Comparison of ENCODE assay signal across 8 cellular contexts in the genomic region with DNA sequence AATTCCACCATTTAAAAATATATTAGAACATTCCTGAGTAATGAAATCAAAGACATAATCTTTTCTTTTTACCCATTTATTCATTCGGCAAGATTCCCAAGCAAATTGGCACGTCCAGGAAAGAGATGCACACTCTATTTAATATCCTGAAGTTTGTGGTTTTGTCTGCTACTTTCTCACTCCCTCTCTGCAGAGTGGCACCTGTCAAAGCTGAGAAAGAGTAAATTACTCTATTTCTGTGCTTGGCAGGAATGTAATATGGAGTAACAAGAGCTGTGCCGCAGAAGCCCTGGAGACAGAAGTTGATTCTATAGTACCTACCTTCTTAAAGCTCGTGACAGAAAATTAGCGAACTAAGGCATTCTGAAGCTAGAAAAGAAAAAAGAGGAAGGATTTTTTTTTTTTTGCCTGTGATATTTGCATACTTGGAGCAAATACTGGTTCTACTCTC. TPM values are rescaled to one million over a fixed set of nuclear protein-coding genes. Genes with fewer than 3 reads are reported as not detected.
DNase-seq lines count a peak whose midpoint lies in the region; ATAC-seq and TF ChIP-seq lines count a peak whose summit lies in the region.

No MANE protein-coding gene starts in this region.

- TF ChIP-seq CTCF in RWPE2 (IDR thresholded peaks at IDR 0.05; ENCODE audit: poor library complexity, severe bottlenecking) (no peak), uterus (IDR thresholded peaks at IDR 0.05) (no peak), endodermal cell (conservative IDR thresholded peaks at IDR 0.05) (no peak)

- H3K4me3 ChIP-seq in RWPE2 (ENCODE audit: severe bottlenecking) (no peak overlapping the region), uterus (no peak overlapping the region), endodermal cell (ENCODE audit: low read length) (no peak overlapping the region)

- H3K36me3 Mint-ChIP-seq in naive B cell (no peaks in the 10 kb centered on the region), endodermal cell (ENCODE audit: low read depth) (peaks cover 10% of the 10 kb centered on the region)
- H3K36me3 Mint-ChIP-seq in activated naive CD8-positive, alpha-beta T cell treated with anti-CD3 and anti-CD28 coated beads, Interleukin-2, amount 50 U/mL, for 24 hours (ENCODE audit: low read depth): no peaks in the 10 kb centered on the region

- H3K27ac Mint-ChIP-seq in naive B cell (peak overlapping the region; percentile 24 to 95 (median 87)), endodermal cell (no peak overlapping the region)
- no peak overlapping the region for H3K27ac Mint-ChIP-seq in activated naive CD8-positive, alpha-beta T cell treated with anti-CD3 and anti-CD28 coated beads, Interleukin-2, amount 50 U/mL, for 24 hours

- H3K27me3 ChIP-seq in RWPE2 (ENCODE audit: insufficient read depth, poor library complexity, severe bottlenecking) (no peaks in the 10 kb centered on the region), uterus (no peaks in the 10 kb centered on the region), endodermal cell (ENCODE audit: control insufficient read depth, insufficient read depth, low read length, poor library complexity, severe bottlenecking) (no peaks in the 10 kb centered on the region)

- no peak for DNase-seq in RWPE2 (ENCODE audit: low spot score)
- DNase-seq in naive B cell: peak; percentile 57
- no peak for DNase-seq in uterus
- no peak for DNase-seq in NCI-H1694 (lab: John Stamatoyannopoulos, UW)
- DNase-seq in endodermal cell: no peak
- DNase-seq in activated naive CD8-positive, alpha-beta T cell treated with anti-CD3 and anti-CD28 coated beads, Interleukin-2, amount 50 U/mL, for 24 hours: no peak

- intact Hi-C loops in uterus (cut with DNase I; ENCODE audit: low total_unique reads): no loop called here

- H3K36me3 ChIP-seq in RWPE2 (ENCODE audit: low read depth): peaks cover 15% of the 10 kb centered on the region
- H3K36me3 ChIP-seq in uterus: no peaks in the 10 kb centered on the region
- H3K36me3 ChIP-seq in endodermal cell (ENCODE audit: control insufficient read depth, insufficient read depth, low read length): peaks cover 10% of the 10 kb centered on the region

- H3K27ac ChIP-seq in RWPE2 (ENCODE audit: poor library complexity, severe bottlenecking): peak overlapping the region; percentile 46
- H3K27ac ChIP-seq in uterus: no peak overlapping the region
- H3K27ac ChIP-seq in endodermal cell (ENCODE audit: low read depth, low read length): no peak overlapping the region

- TF ChIP-seq POLR2A in uterus (IDR thresholded peaks at IDR 0.05): no peak

- H3K9me3 ChIP-seq in RWPE2 (ENCODE audit: severe bottlenecking) (no peaks in the 10 kb centered on the region), uterus (no peaks in the 10 kb centered on the region), endodermal cell (ENCODE audit: control insufficient read depth, low read length) (peaks cover 7% of the 10 kb centered on the region)

- no peak overlapping the region for H3K9ac ChIP-seq in endodermal cell (ENCODE audit: extremely low read depth, low read length, poor library complexity, severe bottlenecking)

- peaks cover 45% of the 10 kb centered on the region for H3K4me1 ChIP-seq in RWPE2 (ENCODE audit: insufficient read depth, poor library complexity, severe bottlenecking)
- H3K4me1 ChIP-seq in uterus: no peaks in the 10 kb centered on the region
- no peaks in the 10 kb centered on the region for H3K4me1 ChIP-seq in endodermal cell (ENCODE audit: control insufficient read depth, insufficient read depth, low read length)

- H3K4me3 Mint-ChIP-seq in naive B cell (peak overlapping the region; percentile 74 to 91 (median 88)), endodermal cell (no peak overlapping the region)
- H3K4me3 Mint-ChIP-seq in activated naive CD8-positive, alpha-beta T cell treated with anti-CD3 and anti-CD28 coated beads, Interleukin-2, amount 50 U/mL, for 24 hours: no peak overlapping the region

- 93 to 100% methylated on average over 3 to 5 of the region's 5 CpGs for WGBS in endodermal cell (ENCODE audit: insufficient coverage in 1 of 2, insufficient read length in 1 of 2), 2 experiments

- ATAC-seq in GM18870 (IDR thresholded peaks at IDR 0.05; ENCODE audit: unreplicated experiment): peak; percentile 42
- ATAC-seq in HG03039 (IDR thresholded peaks at IDR 0.05; ENCODE audit: unreplicated experiment): peak; percentile 39
- peak; percentile 52; the same call in 2 of the 3 replicates for ATAC-seq in RWPE2 (ENCODE audit: low read depth)
- ATAC-seq in naive B cell (ENCODE audit: low read depth in 2 of 2): peak; percentile 93 to 94
- no peak for ATAC-seq in activated naive CD8-positive, alpha-beta T cell treated with anti-CD3 and anti-CD28 coated beads, Interleukin-2, amount 50 U/mL, for 24 hours

- H3K4me1 Mint-ChIP-seq in naive B cell (peaks cover 5 to 19% (median 12%) of the 10 kb centered on the region in 3 donors), endodermal cell (peaks cover 3% of the 10 kb centered on the region)
- peaks cover 15% of the 10 kb centered on the region for H3K4me1 Mint-ChIP-seq in activated naive CD8-positive, alpha-beta T cell treated with anti-CD3 and anti-CD28 coated beads, Interleukin-2, amount 50 U/mL, for 24 hours

- H3K9me3 Mint-ChIP-seq in naive B cell (no peaks in the 10 kb centered on the region), endodermal cell (peaks cover 5% of the 10 kb centered on the region)
- H3K9me3 Mint-ChIP-seq in activated naive CD8-positive, alpha-beta T cell treated with anti-CD3 and anti-CD28 coated beads, Interleukin-2, amount 50 U/mL, for 24 hours: no peaks in the 10 kb centered on the region

- H3K27me3 Mint-ChIP-seq in naive B cell (no peaks in the 10 kb centered on the region), endodermal cell (ENCODE audit: insufficient read depth) (no peaks in the 10 kb centered on the region)
- no peaks in the 10 kb centered on the region for H3K27me3 Mint-ChIP-seq in activated naive CD8-positive, alpha-beta T cell treated with anti-CD3 and anti-CD28 coated beads, Interleukin-2, amount 50 U/mL, for 24 hours

RNA-seq across cellular contexts. Expression of a gene that starts 5.5 kb away (rescaled TPM):
- polyA plus RNA-seq in naive B cell (ENCODE audit: low read depth in 6 of 6): 1 to 10 TPM in 5 of 6 donors, not detected in 1; 4.4 to 6.1 (median 4.9) TPM
- total RNA-seq in uterus: 10 to 100 TPM in 2 of 4 donors, 1 to 10 TPM in 2; 8.2 to 33.5 (median 15.3) TPM
- 10 to 100 TPM; 24.7 to 30.6 TPM for total RNA-seq in endodermal cell
- polyA plus RNA-seq in endodermal cell (2013, experiment 1 of 2): 24.0 TPM
- 25.8 TPM for polyA plus RNA-seq in endodermal cell (2013, experiment 2 of 2)

RNA-seq across cellular contexts. Expression of a gene that starts 5.6 kb away (rescaled TPM):
- 10 to 100 TPM; 23.5 to 35.2 (median 30.6) TPM for polyA plus RNA-seq in naive B cell (ENCODE audit: low read depth in 6 of 6)
- total RNA-seq in uterus (10 to 100 TPM in 3 of 4 donors, 1 to 10 TPM in 1; 5.9 to 58.2 (median 19.8) TPM), endodermal cell (10 to 100 TPM; 13.5 to 15.7 TPM)
- polyA plus RNA-seq in endodermal cell (2013, experiment 1 of 2): 28.1 TPM
- 23.9 TPM for polyA plus RNA-seq in endodermal cell (2013, experiment 2 of 2)

Comparison
In these comparisons a context has a peak if more than half of its experiments do, and no peak if none do; other contexts are left out.
1. H3K27ac Mint-ChIP-seq: peak in naive B cell (6 of 6); none in endodermal cell (single experiment) and activated naive CD8-positive, alpha-beta T cell treated with anti-CD3 and anti-CD28 coated beads, Interleukin-2, amount 50 U/mL, for 24 hours (single experiment).
2. H3K4me3 Mint-ChIP-seq: peak in naive B cell (8 of 8); none in endodermal cell (single experiment) and activated naive CD8-positive, alpha-beta T cell treated with anti-CD3 and anti-CD28 coated beads, Interleukin-2, amount 50 U/mL, for 24 hours (single experiment).